Comparison of ENCODE assay signal across 8 cellular contexts in genomic region chr16:25012525-25012991, GRCh38. TPM values are rescaled to one million over a fixed set of nuclear protein-coding genes. Genes with fewer than 3 reads are reported as not detected.
A peak's percentile ranks its signal among the peaks of the same experiment; 100 is the strongest.
DNase-seq lines count a peak whose midpoint lies in the region; ATAC-seq, FAIRE-seq and TF ChIP-seq lines count a peak whose summit lies in the region.

No MANE protein-coding gene starts in this region.

- H3K4me1 ChIP-seq in breast epithelium (no peaks in the 10 kb centered on the region), keratinocyte (ENCODE audit: control insufficient read depth, extremely low read depth, insufficient read depth, low read length) (peaks cover 22% of the 10 kb centered on the region)

- ATAC-seq in activated B cell treated with CpG ODN at 0.5 μM for 24 hours (ENCODE audit: low read depth) = no peak

- FAIRE-seq in keratinocyte (lab: Jason Lieb, UNC) = no peak

- H3K36me3 ChIP-seq in breast epithelium (no peaks in the 10 kb centered on the region), keratinocyte (ENCODE audit: control insufficient read depth in 2 of 2, extremely low read depth in 1 of 2, insufficient read depth in 2 of 2, low read length in 2 of 2) (peaks cover 0 to 5% of the 10 kb centered on the region in 2 experiments)

- peaks cover 6% of the 10 kb centered on the region for H4K20me1 ChIP-seq in keratinocyte (ENCODE audit: control insufficient read depth, extremely low read depth, insufficient read depth, low read length)

- peaks cover 61% of the 10 kb centered on the region for H3K79me2 ChIP-seq in keratinocyte (ENCODE audit: control insufficient read depth, insufficient read depth, low read length)

- TF ChIP-seq POLR2A in breast epithelium (IDR thresholded peaks at IDR 0.05) = no peak

- no peaks in the 10 kb centered on the region for H3K27me3 Mint-ChIP-seq in MCF 10A (ENCODE audit: insufficient read depth, unreplicated experiment)
- H3K27me3 Mint-ChIP-seq in activated B cell treated with CpG ODN at 0.5 μM for 24 hours = no peaks in the 10 kb centered on the region
- no peaks in the 10 kb centered on the region for H3K27me3 Mint-ChIP-seq in type B pancreatic cell

- intact Hi-C loops in MCF 10A (cut with micrococcal nuclease) = no loop called here
- intact Hi-C loops in breast epithelium (cut with DNase I; ENCODE audit: low total_unique reads) = no loop called here
- intact Hi-C loops in activated B cell treated with CpG ODN at 0.5 μM for 24 hours (cut with micrococcal nuclease) = no loop called here

- H3K27ac Mint-ChIP-seq in MCF 10A (ENCODE audit: low read depth, unreplicated experiment) (peak overlapping the region; percentile 94), activated B cell treated with CpG ODN at 0.5 μM for 24 hours (peak overlapping the region; percentile 85), type B pancreatic cell (peak overlapping the region; percentile 71)

- H3K4me3 ChIP-seq in breast epithelium (peak overlapping the region in 1 of 3 donors; percentile 36), keratinocyte (ENCODE audit: control insufficient read depth in 2 of 3, extremely low read depth in 1 of 3, insufficient read depth in 2 of 3, low read depth in 1 of 3, low read length in 3 of 3) (no peak overlapping the region)

- TF ChIP-seq CTCF in MCF 10A (IDR thresholded peaks at IDR 0.05; ENCODE audit: unreplicated experiment) (no peak), breast epithelium (IDR thresholded peaks at IDR 0.05) (no peak), activated B cell treated with CpG ODN at 0.5 μM for 24 hours (IDR thresholded peaks at IDR 0.05) (no peak), keratinocyte (optimal IDR thresholded peaks at IDR 0.05 in 1 of 3, IDR thresholded peaks at IDR 0.05 in 1 of 3, conservative IDR thresholded peaks at IDR 0.05 in 1 of 3; ENCODE audit: extremely low read depth in 1 of 3, insufficient read depth in 2 of 3, low read length in 3 of 3) (no peak), type B pancreatic cell (conservative IDR thresholded peaks at IDR 0.05) (no peak)

- dilution Hi-C loops in keratinocyte (cut with MboI; ENCODE audit: extremely low pct_ligation_motif_present, low sequenced_read_pairs) = no loop called here

- no peaks in the 10 kb centered on the region for H3K9me3 ChIP-seq in breast epithelium
- H3K9me3 ChIP-seq in keratinocyte (ENCODE audit: control insufficient read depth, low read depth, low read length) = no peaks in the 10 kb centered on the region

- H3K36me3 Mint-ChIP-seq in MCF 10A (ENCODE audit: insufficient read depth, unreplicated experiment) (peaks cover 6% of the 10 kb centered on the region), activated B cell treated with CpG ODN at 0.5 μM for 24 hours (ENCODE audit: low read depth) (peaks cover 62% of the 10 kb centered on the region), type B pancreatic cell (peaks cover 21% of the 10 kb centered on the region)

- POLR2A ChIA-PET in MCF 10A (lab: Yijun Ruan, JAX) = interaction anchor here (0.6 to 1.9 kb wide), 7 partner anchors 18 to 97 kb away, joined by 3 to 18 read pairs (median 5); no protein-coding TSS in a partner anchor
- POLR2A ChIA-PET in activated B cell treated with CpG ODN at 0.5 μM for 24 hours (lab: Charles Lee) = no interaction called here

- peak overlapping the region in 1 of 2 donors; percentile 80 for H3K27ac ChIP-seq in breast epithelium
- H3K27ac ChIP-seq in keratinocyte (ENCODE audit: control insufficient read depth, insufficient read depth, low read length) = peak overlapping the region; percentile 13

- H3K4me3 Mint-ChIP-seq in MCF 10A (ENCODE audit: unreplicated experiment) (peak overlapping the region; percentile 95), activated B cell treated with CpG ODN at 0.5 μM for 24 hours (peak overlapping the region; percentile 92), type B pancreatic cell (peak overlapping the region; percentile 80)

- DNase-seq in MCF 10A (ENCODE audit: unreplicated experiment) (peak; percentile 69), breast epithelium (ENCODE audit: low spot score in 2 of 2) (no peak), activated B cell treated with CpG ODN at 0.5 μM for 24 hours (no peak), keratinocyte (ENCODE audit: low read depth, low spot score) (no peak), type B pancreatic cell (ENCODE audit: extremely low spot score, unreplicated experiment) (no peak), activated gamma-delta T cell (lab: John Stamatoyannopoulos, UW) (no peak), Ammon's horn (ENCODE audit: low spot score) (no peak), GF-D8 (lab: John Stamatoyannopoulos, UW) (no peak)

- H3K9me1 ChIP-seq in keratinocyte (ENCODE audit: control insufficient read depth, extremely low read depth, insufficient read depth, low read length) = no peaks in the 10 kb centered on the region

- CTCF ChIA-PET in MCF 10A (lab: Yijun Ruan, JAX) (interaction anchor here (0.9 kb wide), 1 partner anchor 24 kb away, joined by 3 read pairs; no protein-coding TSS in a partner anchor), activated B cell treated with CpG ODN at 0.5 μM for 24 hours (lab: Charles Lee) (no interaction called here)

- no peaks in the 10 kb centered on the region for H3K9me3 Mint-ChIP-seq in MCF 10A (ENCODE audit: unreplicated experiment)
- no peaks in the 10 kb centered on the region for H3K9me3 Mint-ChIP-seq in activated B cell treated with CpG ODN at 0.5 μM for 24 hours
- no peaks in the 10 kb centered on the region for H3K9me3 Mint-ChIP-seq in type B pancreatic cell

- peak overlapping the region; percentile 59 for H3K4me2 ChIP-seq in keratinocyte (ENCODE audit: control insufficient read depth, extremely low read depth, insufficient read depth, low read depth, low read length)

- H3K4me1 Mint-ChIP-seq in MCF 10A (ENCODE audit: insufficient read depth, unreplicated experiment) (peaks cover 22% of the 10 kb centered on the region), activated B cell treated with CpG ODN at 0.5 μM for 24 hours (peaks cover 86% of the 10 kb centered on the region), type B pancreatic cell (ENCODE audit: unreplicated experiment) (peaks cover 27% of the 10 kb centered on the region)

- H2AFZ ChIP-seq in keratinocyte (ENCODE audit: control insufficient read depth, low read length) = no peak overlapping the region

- H3K9ac ChIP-seq in keratinocyte (ENCODE audit: control insufficient read depth, extremely low read depth, insufficient read depth, low read length) = no peak overlapping the region

- BruUV-seq in MCF 10A (replicated peaks; lab: Mats Ljungman, UMichigan) = no TSS peak

- no peaks in the 10 kb centered on the region for H3K27me3 ChIP-seq in breast epithelium
- no peaks in the 10 kb centered on the region for H3K27me3 ChIP-seq in keratinocyte (ENCODE audit: control insufficient read depth, extremely low read depth, insufficient read depth, low read length)

RNA-seq across cellular contexts. Expression of gene ARHGAP17, which starts 2.6 kb away (rescaled TPM):
- total RNA-seq in MCF 10A (2022) = 50.0 and 52.2 TPM in 2 replicates
- total RNA-seq in breast epithelium = 10 to 100 TPM; 40.8 to 43.6 (median 43.6) TPM
- 287 and 310 TPM in 2 replicates for total RNA-seq in activated B cell treated with CpG ODN at 0.5 μM for 24 hours
- polyA plus RNA-seq in keratinocyte = 6.2 to 14.1 TPM (median 9.6 TPM) in 3 replicates
- polyA plus RNA-seq in keratinocyte (2011; ENCODE audit: low read depth) = 60.2 TPM
- polyA plus RNA-seq in keratinocyte (2011; cell fraction: cytosol; rRNA removed) = 14.7 and 25.0 TPM in 2 replicates
- polyA plus RNA-seq in keratinocyte (2011; cell fraction: nucleus; rRNA removed) = 33.4 and 34.9 TPM in 2 replicates
- 21.3 and 23.8 TPM in 2 replicates for polyA plus RNA-seq in keratinocyte (2012; ENCODE audit: low replicate concordance)
- 19.8 to 25.2 TPM (median 24.1 TPM) in 3 replicates for polyA minus RNA-seq in keratinocyte
- 15.2 TPM for polyA minus RNA-seq in keratinocyte (2011; cell fraction: cytosol; rRNA and poly(A)+ RNA removed)
- polyA minus RNA-seq in keratinocyte (2011; cell fraction: nucleus; rRNA and poly(A)+ RNA removed) = 18.1 and 35.2 TPM in 2 replicates
- total RNA-seq in type B pancreatic cell (ENCODE audit: low replicate concordance) = 72.6 and 88.0 TPM in 2 replicates
